8 cellular contexts compared by ENCODE assay signal in genomic region chr3:146543461-146544012, GRCh38. TPM values are rescaled to one million over a fixed set of nuclear protein-coding genes. Genes with fewer than 3 reads are reported as not detected.
DNase-seq lines count a peak whose midpoint lies in the region; ATAC-seq and TF ChIP-seq lines count a peak whose summit lies in the region.

No MANE protein-coding gene starts in this region.

- H3K36me3 ChIP-seq in adrenal gland (replicated peaks in 1 of 2) (no peaks in the 10 kb centered on the region), iPS-15b (ENCODE audit: control insufficient read depth, insufficient read depth, low read length) (no peaks in the 10 kb centered on the region), spleen (peaks cover 0 to 9% (median 0%) of the 10 kb centered on the region in 6 donors)

- H3K4me1 ChIP-seq in adrenal gland (replicated peaks in 1 of 2) = peaks cover 0 to 47% of the 10 kb centered on the region in 2 donors
- H3K4me1 ChIP-seq in iPS-15b (ENCODE audit: control insufficient read depth, insufficient read depth, low read length) = no peaks in the 10 kb centered on the region
- peaks cover 17 to 71% (median 53%) of the 10 kb centered on the region in 6 donors for H3K4me1 ChIP-seq in spleen

- no peaks in the 10 kb centered on the region for H3K9me3 ChIP-seq in adrenal gland (replicated peaks in 1 of 3)
- H3K9me3 ChIP-seq in iPS-15b (ENCODE audit: control insufficient read depth, insufficient read depth, low read length) = peaks cover 3% of the 10 kb centered on the region
- H3K9me3 ChIP-seq in spleen = no peaks in the 10 kb centered on the region

- WGBS in adrenal gland, 4 donors = 11 to 17% (median 11%) methylated on average over 8 to 10 of the region's 10 CpGs
- WGBS in spleen, 5 donors = 1 to 12% (median 8%) methylated on average over 8 to 10 of the region's 10 CpGs

- TF ChIP-seq CTCF in adrenal gland (IDR thresholded peaks at IDR 0.05) = no peak
- TF ChIP-seq CTCF in spleen (IDR thresholded peaks at IDR 0.05 in 8 of 11, conservative IDR thresholded peaks at IDR 0.05 in 3 of 11) = no peak

- intact Hi-C loops in adrenal gland (cut with DNase I) (no loop called here), spleen (cut with DNase I; ENCODE audit: low total_unique reads) (no loop called here)

- peak overlapping the region; percentile 57 for H3K9ac ChIP-seq in iPS-15b (ENCODE audit: low read depth, low read length)

- peak; percentile 3 for ATAC-seq in GM21529 (IDR thresholded peaks at IDR 0.05; ENCODE audit: unreplicated experiment)

- H3K27ac ChIP-seq in adrenal gland (peak overlapping the region; percentile 90 to 98 (median 97)), spleen (peak overlapping the region; percentile 93 to 98 (median 96))

- TF ChIP-seq POLR2A in adrenal gland (IDR thresholded peaks at IDR 0.05) = no peak
- TF ChIP-seq POLR2A in spleen (IDR thresholded peaks at IDR 0.05) = no peak

- H3K4me3 ChIP-seq in adrenal gland (peak overlapping the region; percentile 52 to 93 (median 82)), iPS-15b (ENCODE audit: low read depth, low read length) (peak overlapping the region; percentile 85), spleen (peak overlapping the region; percentile 60 to 87 (median 70))

- in situ Hi-C loops in KBM-7 (cut with MboI; ENCODE audit: low pct_unique_long_range_greater_than_20kb, low sequenced_read_pairs) = no loop called here

- H3K27me3 ChIP-seq in adrenal gland (no peaks in the 10 kb centered on the region), iPS-15b (ENCODE audit: control insufficient read depth, insufficient read depth, low read length) (no peaks in the 10 kb centered on the region), spleen (replicated peaks in 1 of 7) (no peaks in the 10 kb centered on the region)

- peak; percentile 42 for DNase-seq in ELR (ENCODE audit: low read depth)
- DNase-seq in KBM-7 = peak; percentile 21
- DNase-seq in adrenal gland = peak in 5 of 7 donors; percentile 23 to 57 (median 35)
- DNase-seq in spleen = no peak
- DNase-seq in epidermal melanocyte (ENCODE audit: insufficient read length, low spot score) = no peak
- DNase-seq in HuH-7 (ENCODE audit: low spot score) = no peak

RNA-seq across cellular contexts. Expression of gene PLSCR1, which starts 0.9 kb away (rescaled TPM):
- total RNA-seq in adrenal gland (10 to 100 TPM; 39.0 to 98.7 (median 64.4) TPM), spleen (100 to 1,000 TPM; 160 to 267 (median 203) TPM)
- polyA plus RNA-seq in adrenal gland (10 to 100 TPM; 19.3 to 53.5 (median 29.6) TPM), spleen (10 to 100 TPM; 42.4 to 51.3 (median 43.8) TPM)

Comparison
In these comparisons a context has a peak if more than half of its experiments do, and no peak if none do; other contexts are left out.
1. DNase-seq: peak in ELR (single experiment), KBM-7 (single experiment) and adrenal gland (5 of 7); none in spleen (single experiment), epidermal melanocyte (single experiment) and HuH-7 (single experiment).
2. Peak in every context shown above with its lines, with median percentiles within 50 percentile points of each other: H3K4me3 ChIP-seq.